Comparison of ENCODE assay signal across 10 cellular contexts in genomic region chr15:90593469-90594158, GRCh38.
A peak's percentile ranks its signal among the peaks of the same experiment; 100 is the strongest.
DNase-seq lines count a peak whose midpoint lies in the region; TF ChIP-seq lines count a peak whose summit lies in the region.
"Had no signal": no experiment of that assay in that cellular context is flagged by ENCODE, and none has a peak within 500 bp of the region (broad histone marks: within the 10 kb centered on the region; RNA-seq: fewer than 3 reads in every experiment).

No MANE protein-coding gene starts in this region.

- H3K27ac ChIP-seq in colonic mucosa (peak overlapping the region; percentile 72), skeletal muscle tissue (ENCODE audit: low read depth, low read length) (peak overlapping the region; percentile 64)
- H3K27ac ChIP-seq: 22Rv1 had no signal

- H3K36me3 ChIP-seq in colonic mucosa (no peaks in the 10 kb centered on the region), skeletal muscle tissue (ENCODE audit: control insufficient read depth in 3 of 3, insufficient read depth in 3 of 3, low read length in 3 of 3) (no peaks in the 10 kb centered on the region)

- TF ChIP-seq CTCF in colonic mucosa (IDR thresholded peaks at IDR 0.05) = no peak

- H3K27me3 ChIP-seq in colonic mucosa = no peaks in the 10 kb centered on the region
- H3K27me3 ChIP-seq in skeletal muscle tissue (ENCODE audit: control insufficient read depth in 3 of 3, insufficient read depth in 3 of 3, low read length in 3 of 3) = no peaks in the 10 kb centered on the region

- H3K9me3 ChIP-seq in colonic mucosa (no peaks in the 10 kb centered on the region), skeletal muscle tissue (ENCODE audit: control insufficient read depth in 3 of 3, low read length in 3 of 3) (no peaks in the 10 kb centered on the region)

- H3K4me1 ChIP-seq in colonic mucosa (peaks cover 25% of the 10 kb centered on the region), skeletal muscle tissue (ENCODE audit: control insufficient read depth in 3 of 3, insufficient read depth in 3 of 3, low read length in 3 of 3) (peaks cover 33 to 43% (median 42%) of the 10 kb centered on the region in 3 donors)

- DNase-seq in DMS53 (lab: John Stamatoyannopoulos, UW) (peak; percentile 8), DMS53 treated with DMSO at 0.1 percent for 48 hours (lab: John Stamatoyannopoulos, UW; ENCODE audit: unreplicated experiment) (no peak), NCI-H460 (ENCODE audit: extremely low read depth, low read depth) (peak; percentile 41), colonic mucosa (no peak), amniotic stem cell (lab: John Stamatoyannopoulos, UW) (no peak), HEK293T (ENCODE audit: extremely low spot score) (no peak), kidney tubule cell (ENCODE audit: low spot score) (no peak)
- DNase-seq: mesendoderm had no signal

- H3K4me3 ChIP-seq in colonic mucosa (peak overlapping the region; percentile 13), skeletal muscle tissue (ENCODE audit: low read length in 3 of 3) (no peak overlapping the region)

- CTCF ChIA-PET in HEK293T (lab: Yijun Ruan, JAX) = interaction anchor here (1.0 kb wide), 1 partner anchor 274 kb away, joined by 3 read pairs; no protein-coding TSS in a partner anchor

- intact Hi-C loops in colonic mucosa (cut with DNase I) = no loop called here

- POLR2A ChIA-PET in HEK293T (lab: Yijun Ruan, JAX) = no interaction called here

- H3K9ac ChIP-seq in colonic mucosa (ENCODE audit: low read depth in 2 of 2, low read length in 2 of 2) = peak overlapping the region in 1 of 2 donors; percentile 34
- H3K9ac ChIP-seq in skeletal muscle tissue (ENCODE audit: low read depth in 1 of 3, low read length in 3 of 3) = peak overlapping the region in 1 of 3 donors; percentile 45

TF ChIP-seq in HEK293T, 16 proteins besides CTCF, POLR2A, EP300 and RAD21:
- no peak for TF ChIP-seq NFRKB (IDR thresholded peaks at IDR 0.05)
- TF ChIP-seq L3MBTL2 (conservative IDR thresholded peaks at IDR 0.05) = no peak
- TF ChIP-seq CTBP1 (IDR thresholded peaks at IDR 0.05; ENCODE audit: borderline replicate concordance) = no peak
- TF ChIP-seq FOXA1 (IDR thresholded peaks at IDR 0.05) = no peak
- no peak for TF ChIP-seq FOXM1 (IDR thresholded peaks at IDR 0.05; ENCODE audit: borderline replicate concordance)
TF ChIP-seq in HEK293T: peak in this region for 0.

Comparison
In these comparisons a context has a peak if more than half of its experiments do, and no peak if none do; other contexts are left out.
1. DNase-seq: peak in DMS53 (single experiment) and NCI-H460 (single experiment); none in DMS53 treated with DMSO at 0.1 percent for 48 hours (single experiment), colonic mucosa (single experiment), amniotic stem cell (single experiment), HEK293T (single experiment) and kidney tubule cell (single experiment).